Comparison of ENCODE assay signal across 24 cellular contexts in genomic region chr3:2485027-2485375, GRCh38.
"Had no signal": no experiment of that assay in that cellular context is flagged by ENCODE, and none has a peak within 500 bp of the region (broad histone marks: within the 10 kb centered on the region; RNA-seq: fewer than 3 reads in every experiment).

No MANE protein-coding gene starts in this region.

- H3K36me3 Mint-ChIP-seq: naive thymus-derived CD8-positive, alpha-beta T cell had no signal

- H3K4me3 ChIP-seq: lower lobe of right lung, psoas muscle, skin epidermis, stomach, testis, thyroid gland, transverse colon, upper lobe of left lung had no signal

- ATAC-seq: naive thymus-derived CD8-positive, alpha-beta T cell; psoas muscle; sciatic nerve had no signal

- H3K27ac ChIP-seq: lower lobe of right lung, neutrophil, parathyroid adenoma, psoas muscle, skin epidermis, stomach, testis, thyroid gland, transverse colon, upper lobe of left lung had no signal

- H3K27me3 ChIP-seq: neutrophil, stomach, testis, thyroid gland, transverse colon, upper lobe of left lung had no signal

- H3K4me1 ChIP-seq: lower lobe of right lung, parathyroid adenoma, psoas muscle, stomach, testis, thyroid gland, transverse colon, upper lobe of left lung had no signal

- H3K9me3 ChIP-seq: lower lobe of right lung, neutrophil, psoas muscle, testis, thyroid gland, transverse colon had no signal

- H3K27me3 Mint-ChIP-seq: naive thymus-derived CD8-positive, alpha-beta T cell had no signal

- H3K4me1 Mint-ChIP-seq: naive thymus-derived CD8-positive, alpha-beta T cell; nephron; neural crest cell had no signal

- H3K4me3 Mint-ChIP-seq: naive thymus-derived CD8-positive, alpha-beta T cell; nephron; neural crest cell had no signal

- H3K36me3 ChIP-seq: lower lobe of right lung, neutrophil, stomach, thyroid gland, transverse colon, upper lobe of left lung had no signal

- H3K27ac Mint-ChIP-seq: naive thymus-derived CD8-positive, alpha-beta T cell; nephron had no signal

- DNase-seq: head of caudate nucleus; hippocampal formation; lower lobe of right lung; mammary epithelial cell; mesenchymal stem cell; naive thymus-derived CD8-positive, alpha-beta T cell; occipital lobe; psoas muscle; stimulated activated CD4-positive, alpha-beta T cell treated with anti-CD3 and anti-CD28 coated beads, Interleukin-12 subunit alpha, Interleukin-12 subunit beta, amount 100 ng/mL, for 4 hours; stimulated activated CD4-positive, alpha-beta T cell treated with anti-CD3 and anti-CD28 coated beads, Interleukin-15, amount 100 ng/mL, for 24 hours; stimulated activated CD4-positive, alpha-beta T cell treated with anti-CD3 and anti-CD28 coated beads, Interleukin-2, amount 100 ng/mL, for 24 hours; stimulated activated CD4-positive, alpha-beta T cell treated with anti-CD3 and anti-CD28 coated beads, Interleukin-4, amount 100 ng/mL, for 1 hour; stimulated activated naive CD4-positive, alpha-beta T cell; stomach; thyroid gland; transverse colon had no signal
